Comparison of ENCODE assay signal across 8 cellular contexts in the genomic region with DNA sequence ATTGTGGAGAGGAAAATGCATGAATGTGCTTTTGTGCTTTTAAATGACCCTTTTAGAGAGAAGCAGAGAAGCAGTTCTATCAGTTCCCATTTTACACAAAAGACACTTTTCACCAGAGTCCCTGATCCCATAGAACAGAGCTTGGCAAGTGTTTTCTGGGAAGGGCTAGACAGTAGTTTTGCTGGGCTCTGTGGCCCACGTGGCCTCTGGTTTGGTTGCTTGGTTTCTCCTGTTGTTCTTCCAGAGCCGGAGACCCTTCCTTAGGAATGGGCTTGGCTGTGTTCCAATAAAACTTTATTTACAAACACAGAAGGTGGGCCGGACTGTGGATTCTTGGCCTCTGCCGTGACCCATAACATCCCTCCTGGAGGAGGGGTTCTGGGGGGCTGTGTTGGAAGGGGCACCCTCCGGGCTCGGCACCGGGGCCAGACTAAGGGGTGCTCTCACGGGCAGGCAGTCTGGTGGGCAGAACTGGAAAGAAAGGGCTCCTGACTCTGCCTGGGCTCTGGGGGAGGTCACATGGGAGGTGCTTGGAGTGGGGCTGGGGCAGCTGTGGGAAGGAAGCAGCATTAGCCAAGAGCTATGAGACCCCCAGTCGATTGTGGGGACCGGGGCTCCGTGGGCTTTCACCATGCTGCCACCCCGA. TPM values are rescaled to one million over a fixed set of nuclear protein-coding genes. Genes with fewer than 3 reads are reported as not detected.
DNase-seq lines count a peak whose midpoint lies in the region; ATAC-seq and TF ChIP-seq lines count a peak whose summit lies in the region.
"Had no signal": no experiment of that assay in that cellular context is flagged by ENCODE, and none has a peak within 500 bp of the region (broad histone marks: within the 10 kb centered on the region; RNA-seq: fewer than 3 reads in every experiment).

No MANE protein-coding gene starts in this region.

- H3K27me3 ChIP-seq in Caco-2 (replicated peaks; ENCODE audit: control insufficient read depth, insufficient read depth, low read length) (no peaks in the 10 kb centered on the region), colonic mucosa (no peaks in the 10 kb centered on the region)

- CTCF ChIA-PET in Caco-2 (lab: Charles Lee), result interaction anchor here (0.6 to 1.5 kb wide), 3 partner anchors 59 to 279 kb away, joined by 3 to 4 read pairs (median 3); no protein-coding TSS in a partner anchor

- POLR2A ChIA-PET in Caco-2 (lab: Charles Lee), result no interaction called here

- intact Hi-C loops in Caco-2 (cut with micrococcal nuclease; ENCODE audit: unreplicated experiment) (loop anchor here (2.0 kb wide), 1 partner anchor 59 kb away; no protein-coding TSS in a partner anchor), colonic mucosa (cut with DNase I) (loop anchor here (5.0 kb wide), 1 partner anchor 61 kb away; no protein-coding TSS in a partner anchor)

- H3K9me3 ChIP-seq in Caco-2, result peaks cover 2% of the 10 kb centered on the region; the same call in 1 of the 2 replicates
- no peaks in the 10 kb centered on the region for H3K9me3 ChIP-seq in colonic mucosa

- no TSS peak for BruUV-seq in Caco-2 (replicated peaks; lab: Mats Ljungman, UMichigan)

- H3K4me3 ChIP-seq in Caco-2 (ENCODE audit: low read depth, low read length) (0 out of 2 replicates have a peak overlapping the region, but pooled peaks have one; percentile 0), colonic mucosa (no peak overlapping the region)
- peak overlapping the region; percentile 23; the same call in 1 of the 2 replicates for H3K4me3 ChIP-seq in Jurkat, Clone E6-1 (ENCODE audit: low read length)

- H3K4me1 Mint-ChIP-seq in Caco-2 (ENCODE audit: low read depth, unreplicated experiment) (peaks cover 40% of the 10 kb centered on the region), progenitor cell of endocrine pancreas (ENCODE audit: low read depth) (peaks cover 31% of the 10 kb centered on the region)

- no peak for DNase-seq in Caco-2
- no peak for DNase-seq in Jurkat, Clone E6-1 (ENCODE audit: low read depth, low spot score)
- DNase-seq in colonic mucosa, result no peak
- DNase-seq in progenitor cell of endocrine pancreas (ENCODE audit: low spot score, unreplicated experiment), result no peak
- DNase-seq in HUDEP-2 (lab: John Stamatoyannopoulos, UW; ENCODE audit: unreplicated experiment in 76 of 76), result no peak
- no peak for DNase-seq in LoVo (ENCODE audit: low spot score)

- H3K9ac ChIP-seq in colonic mucosa (ENCODE audit: low read depth in 2 of 2, low read length in 2 of 2), result peak overlapping the region; percentile 58 to 98

- H3K27ac Mint-ChIP-seq in Caco-2 (ENCODE audit: unreplicated experiment) (peak overlapping the region; percentile 94), progenitor cell of endocrine pancreas (peak overlapping the region; percentile 83)

- H3K36me3 ChIP-seq in Caco-2 (ENCODE audit: control insufficient read depth, insufficient read depth, low read length) (peaks cover 4% of the 10 kb centered on the region), colonic mucosa (no peaks in the 10 kb centered on the region)

- TF ChIP-seq CTCF in Caco-2 (IDR thresholded peaks at IDR 0.05; ENCODE audit: insufficient read depth in 1 of 2, low read depth in 1 of 2, low read length in 1 of 2, severe bottlenecking in 1 of 2, unreplicated experiment in 1 of 2), result no peak
- TF ChIP-seq CTCF in colonic mucosa (IDR thresholded peaks at IDR 0.05), result no peak
- no peak for TF ChIP-seq CTCF in progenitor cell of endocrine pancreas (IDR thresholded peaks at IDR 0.05; ENCODE audit: unreplicated experiment)

- no peaks in the 10 kb centered on the region for H3K9me3 Mint-ChIP-seq in Caco-2 (ENCODE audit: unreplicated experiment)
- no peaks in the 10 kb centered on the region for H3K9me3 Mint-ChIP-seq in progenitor cell of endocrine pancreas (ENCODE audit: low read depth)

- H3K4me1 ChIP-seq in Caco-2 (peaks cover 40% of the 10 kb centered on the region), colonic mucosa (peaks cover 24% of the 10 kb centered on the region)

- H3K4me3 Mint-ChIP-seq in Caco-2 (ENCODE audit: unreplicated experiment) (peak overlapping the region; percentile 87), progenitor cell of endocrine pancreas (ENCODE audit: low read depth) (no peak overlapping the region)

- H3K36me3 Mint-ChIP-seq in Caco-2 (ENCODE audit: insufficient read depth, unreplicated experiment) (peaks cover 60% of the 10 kb centered on the region), progenitor cell of endocrine pancreas (ENCODE audit: insufficient read depth) (peaks cover 3% of the 10 kb centered on the region)

- ATAC-seq in HG03354 (IDR thresholded peaks at IDR 0.05; ENCODE audit: poor library complexity, severe bottlenecking, unreplicated experiment), result no peak

- H3K27ac ChIP-seq in colonic mucosa, result peak overlapping the region; percentile 92

- H3K27me3 Mint-ChIP-seq in Caco-2 (ENCODE audit: insufficient read depth, unreplicated experiment), result no peaks in the 10 kb centered on the region
- no peaks in the 10 kb centered on the region for H3K27me3 Mint-ChIP-seq in progenitor cell of endocrine pancreas

RNA-seq across cellular contexts. Expression of gene SPPL2B, which starts 3.2 kb away (rescaled TPM):
- total RNA-seq in Caco-2 (2022), result 90.6 and 92.3 TPM in 2 replicates
- 108 TPM for polyA plus RNA-seq in Jurkat, Clone E6-1 (2012; ENCODE audit: insufficient read depth, insufficient read length)
- 100 to 1,000 TPM; 108 to 206 TPM for total RNA-seq in colonic mucosa
- 148 and 153 TPM in 2 replicates for total RNA-seq in progenitor cell of endocrine pancreas

RNA-seq across cellular contexts. Expression of gene LSM7, which starts 3.3 kb away (rescaled TPM):
- total RNA-seq in Caco-2 (2022) (141 and 152 TPM in 2 replicates), colonic mucosa (100 to 1,000 TPM in 1 of 2 donors, 10 to 100 TPM in 1; 99.0 to 185 TPM), progenitor cell of endocrine pancreas (126 and 139 TPM in 2 replicates)
- polyA plus RNA-seq in Jurkat, Clone E6-1 (2012; ENCODE audit: insufficient read depth, insufficient read length), result 369 TPM

RNA-seq across cellular contexts. Expression of gene LINGO3, which starts 23.8 kb away (rescaled TPM):
- 1.3 and 1.4 TPM in 2 replicates for total RNA-seq in Caco-2 (2022)
- polyA plus RNA-seq in Jurkat, Clone E6-1 (2012; ENCODE audit: insufficient read depth, insufficient read length), result not detected
- under 1 TPM in 1 of 2 donors, not detected in 1; 0.58 TPM for total RNA-seq in colonic mucosa
- 0.13 and 0.17 TPM in 2 replicates for total RNA-seq in progenitor cell of endocrine pancreas
- total RNA-seq: dermis microvascular lymphatic vessel endothelial cell had no signal

RNA-seq across cellular contexts. Expression of gene TMPRSS9, which starts 28.3 kb away (rescaled TPM):
- 0.49 and 0.66 TPM in 2 replicates for total RNA-seq in Caco-2 (2022)
- 0.33 TPM for polyA plus RNA-seq in Jurkat, Clone E6-1 (2012; ENCODE audit: insufficient read depth, insufficient read length)
- under 1 TPM in 1 of 2 donors, not detected in 1; 0.25 TPM for total RNA-seq in colonic mucosa
- total RNA-seq in progenitor cell of endocrine pancreas, result not detected in 2 replicates
- total RNA-seq: dermis microvascular lymphatic vessel endothelial cell had no signal

RNA-seq across cellular contexts. Expression of gene PEAK3, which starts 49.7 kb away (rescaled TPM):
- total RNA-seq in Caco-2 (2022), result not detected in 2 replicates
- not detected for polyA plus RNA-seq in Jurkat, Clone E6-1 (2012; ENCODE audit: insufficient read depth, insufficient read length)
- under 1 TPM; 0.29 to 0.72 TPM for total RNA-seq in colonic mucosa
- total RNA-seq in progenitor cell of endocrine pancreas, result not detected in 2 replicates
